ENCODE assay signal across 7 cellular contexts in the genomic region with DNA sequence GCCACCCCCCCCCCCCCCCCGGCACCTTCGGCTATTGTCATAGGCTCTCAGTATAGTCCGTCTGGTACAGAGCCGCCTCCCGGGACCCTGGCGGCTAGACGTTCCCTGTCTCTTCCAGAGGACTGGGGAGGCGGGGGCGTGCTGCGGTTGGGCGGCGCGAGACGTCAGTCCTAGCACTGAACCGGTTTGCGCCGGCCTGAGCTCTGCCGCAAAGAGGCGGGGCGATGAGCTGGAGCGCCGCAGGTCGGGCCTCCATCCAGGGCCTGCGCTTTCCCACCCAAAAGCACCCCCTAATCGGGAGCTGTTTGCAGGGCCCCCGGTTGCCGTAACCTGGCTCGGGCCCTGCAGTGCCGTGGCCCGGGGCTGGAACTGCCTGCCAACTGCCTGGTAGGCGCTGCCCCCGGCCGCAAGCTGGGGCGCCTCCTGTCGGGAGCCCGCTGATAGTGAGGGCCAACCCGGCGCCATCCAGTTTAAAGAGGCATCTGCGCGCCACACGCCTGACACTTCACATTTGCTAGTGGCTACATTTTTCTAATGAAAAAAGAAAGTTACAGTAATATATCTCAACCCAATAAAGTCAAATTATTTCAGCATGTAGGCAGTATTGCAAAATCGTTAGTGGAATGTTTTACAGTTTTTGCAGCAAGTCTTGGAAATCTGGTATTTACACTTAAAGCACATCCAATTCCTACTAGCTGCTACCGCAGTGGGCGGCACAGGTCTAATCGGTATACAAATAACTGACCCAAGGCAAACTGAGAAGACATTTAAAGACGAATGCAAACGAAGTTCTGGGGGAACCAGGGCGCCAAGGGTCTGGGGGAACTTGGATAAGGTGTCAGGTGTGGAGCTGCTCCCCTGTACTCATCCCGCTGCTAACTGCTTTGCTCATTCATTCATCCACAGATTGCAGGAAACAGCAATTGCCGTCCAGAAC. TPM values are rescaled to one million over a fixed set of nuclear protein-coding genes. Genes with fewer than 3 reads are reported as not detected.
DNase-seq lines count a peak whose midpoint lies in the region; ATAC-seq and TF ChIP-seq lines count a peak whose summit lies in the region.

No MANE protein-coding gene starts in this region.

- TF ChIP-seq POLR2A in GM15510 (IDR thresholded peaks at IDR 0.05; ENCODE audit: borderline replicate concordance, extremely low read depth, insufficient read length): peak; percentile 89

- peaks cover 15% of the 10 kb centered on the region for H3K36me3 Mint-ChIP-seq in brain

- peaks cover 37% of the 10 kb centered on the region for H3K4me1 Mint-ChIP-seq in brain

- no peaks in the 10 kb centered on the region for H3K9me3 ChIP-seq in iPS-18c (ENCODE audit: control insufficient read depth, insufficient read depth, low read length)

- peaks cover 16% of the 10 kb centered on the region for H3K27me3 Mint-ChIP-seq in brain

- H3K9me3 Mint-ChIP-seq in brain: peaks cover 0 to 4% (median 0%) of the 10 kb centered on the region in 5 experiments

- peak; percentile 84 for ATAC-seq in HG02852 (IDR thresholded peaks at IDR 0.05; ENCODE audit: unreplicated experiment)

- peak overlapping the region; percentile 61 for H3K4me3 ChIP-seq in iPS-18c (ENCODE audit: insufficient read depth, low read depth, low read length)

- H3K27ac Mint-ChIP-seq in brain: peak overlapping the region; percentile 98 to 99 (median 98)

- H3K4me3 Mint-ChIP-seq in brain: peak overlapping the region; percentile 85 to 90 (median 88)

- TF ChIP-seq CTCF in brain (conservative IDR thresholded peaks at IDR 0.05): peak; percentile 82 to 86

- DNase-seq in NCI-H1694 (lab: John Stamatoyannopoulos, UW): peak; percentile 98
- DNase-seq in T-helper 9 cell: peak; percentile 92
- peak; percentile 98 for DNase-seq in smooth muscle cell of the brain vasculature (ENCODE audit: low read depth, low spot score)

RNA-seq across cellular contexts. Expression of gene USP22, which starts 0.8 kb away (rescaled TPM):
- polyA plus RNA-seq in brain (ENCODE audit: insufficient read depth, low read depth, low replicate concordance): 199 TPM

Comparison
In these comparisons a context has a peak if more than half of its experiments do, and no peak if none do; other contexts are left out.
1. Peak in every context shown above with its lines: DNase-seq, ATAC-seq and H3K4me3 ChIP-seq.